In genomic region chr5:177515580-177515979, GRCh38 we compare ENCODE assay signal across 10 cellular contexts. TPM values are rescaled to one million over a fixed set of nuclear protein-coding genes. Genes with fewer than 3 reads are reported as not detected.
DNase-seq lines count a peak whose midpoint lies in the region; ATAC-seq and TF ChIP-seq lines count a peak whose summit lies in the region.
"Had no signal": no experiment of that assay in that cellular context is flagged by ENCODE, and none has a peak within 500 bp of the region (broad histone marks: within the 10 kb centered on the region; RNA-seq: fewer than 3 reads in every experiment).

No MANE protein-coding gene starts in this region.

- in situ Hi-C loops in mammary epithelial cell (cut with MboI; ENCODE audit: low sequenced_read_pairs in 2 of 2): no loop called here
- in situ Hi-C loops in GM13976 (cut with MboI; ENCODE audit: low sequenced_read_pairs, unreplicated experiment): no loop called here

- H4K20me1 ChIP-seq in BLaER1 treated with 17β-estradiol and CSF1 and Interleukin-3, amounts not matched to agents 10 nM and 100 nM: peaks cover 0 to 40% (median 6%) of the 10 kb centered on the region in 11 experiments; a peak in 12 of 22 replicates
- H4K20me1 ChIP-seq in KMS-11 (ENCODE audit: insufficient read depth) (no peaks in the 10 kb centered on the region), mammary epithelial cell (ENCODE audit: insufficient read depth, low read length) (no peaks in the 10 kb centered on the region)

- DNase-seq in mammary epithelial cell: no peak
- no peak for DNase-seq in naive thymus-derived CD4-positive, alpha-beta T cell
- DNase-seq in GM13976 (ENCODE audit: low spot score): no peak
- DNase-seq in middle frontal gyrus (ENCODE audit: extremely low spot score, low spot score): no peak
- DNase-seq in tibial nerve (ENCODE audit: low spot score in 2 of 2): no peak
- DNase-seq: NCI-H526 had no signal

- peak overlapping the region in 7 of 9 donors; percentile 22 to 92 (median 85) for H3K27ac Mint-ChIP-seq in naive thymus-derived CD4-positive, alpha-beta T cell

- CTCF ChIA-PET in mammary epithelial cell (lab: Charles Lee; ENCODE audit: low non-redundant PET): no interaction called here
- CTCF ChIA-PET in naive thymus-derived CD4-positive, alpha-beta T cell (lab: Charles Lee): interaction anchor here (1.4 kb wide), 1 partner anchor 14 kb away, joined by 8 read pairs; no protein-coding TSS in a partner anchor

- peak overlapping the region in 10 of 11 experiments; percentile 72 to 100 (median 97); a peak in 20 of 22 replicates for H3K27ac ChIP-seq in BLaER1 treated with 17β-estradiol and CSF1 and Interleukin-3, amounts not matched to agents 10 nM and 100 nM
- H3K27ac ChIP-seq in KMS-11 (no peak overlapping the region), mammary epithelial cell (ENCODE audit: insufficient read depth, low read depth, low read length) (peak overlapping the region; percentile 54), tibial nerve (no peak overlapping the region)
- peak overlapping the region; percentile 79 for H3K27ac ChIP-seq in naive thymus-derived CD4-positive, alpha-beta T cell (ENCODE audit: low read depth, low read length)

- H3K36me3 ChIP-seq in BLaER1 treated with 17β-estradiol and CSF1 and Interleukin-3, amounts not matched to agents 10 nM and 100 nM: peaks cover 64 to 73% (median 68%) of the 10 kb centered on the region in 11 experiments
- H3K36me3 ChIP-seq in KMS-11 (ENCODE audit: insufficient read depth): no peaks in the 10 kb centered on the region
- H3K36me3 ChIP-seq in mammary epithelial cell (ENCODE audit: insufficient read depth, low read length): peaks cover 8% of the 10 kb centered on the region
- peaks cover 0 to 62% (median 10%) of the 10 kb centered on the region in 3 experiments for H3K36me3 ChIP-seq in naive thymus-derived CD4-positive, alpha-beta T cell (ENCODE audit: control insufficient read depth in 2 of 3, insufficient read depth in 3 of 3, low read length in 3 of 3)
- H3K36me3 ChIP-seq in tibial nerve: peaks cover 2 to 69% (median 13%) of the 10 kb centered on the region in 3 donors

- TF ChIP-seq EP300 in tibial nerve (IDR thresholded peaks at IDR 0.05): no peak

- peak overlapping the region; percentile 81 to 97 (median 86) for H3K4me3 ChIP-seq in BLaER1 treated with 17β-estradiol and CSF1 and Interleukin-3, amounts not matched to agents 10 nM and 100 nM
- no peak overlapping the region for H3K4me3 ChIP-seq in KMS-11 (IDR thresholded peaks at IDR 0.05; ENCODE audit: insufficient read depth, low read depth, low read length)
- peak overlapping the region; percentile 57 to 100 (median 86) for H3K4me3 ChIP-seq in mammary epithelial cell (replicated peaks in 1 of 3; ENCODE audit: insufficient read depth in 1 of 3, low read depth in 2 of 3, low read length in 3 of 3)
- peak overlapping the region; percentile 76 for H3K4me3 ChIP-seq in naive thymus-derived CD4-positive, alpha-beta T cell (ENCODE audit: low read length)
- peak overlapping the region in 2 of 4 donors; percentile 72 to 95 for H3K4me3 ChIP-seq in tibial nerve

- dilution Hi-C loops in mammary epithelial cell (cut with HindIII; ENCODE audit: low sequenced_read_pairs): loop anchor here (5.0 kb wide), 2 partner anchors 68 to 118 kb away; partner anchors contain the start of gene PRR7

- H2AFZ ChIP-seq in KMS-11 (ENCODE audit: low read depth): no peak overlapping the region
- no peak overlapping the region for H2AFZ ChIP-seq in mammary epithelial cell (ENCODE audit: low read depth, low read length)

- no peaks in the 10 kb centered on the region for H3K27me3 ChIP-seq in BLaER1 treated with 17β-estradiol and CSF1 and Interleukin-3, amounts not matched to agents 10 nM and 100 nM
- no peaks in the 10 kb centered on the region for H3K27me3 ChIP-seq in KMS-11 (ENCODE audit: insufficient read depth, low read depth)
- no peaks in the 10 kb centered on the region for H3K27me3 ChIP-seq in mammary epithelial cell (ENCODE audit: insufficient read depth, low read length)
- H3K27me3 ChIP-seq in naive thymus-derived CD4-positive, alpha-beta T cell (ENCODE audit: control insufficient read depth in 2 of 2, insufficient read depth in 2 of 2, low read length in 2 of 2): no peaks in the 10 kb centered on the region
- H3K27me3 ChIP-seq in tibial nerve: no peaks in the 10 kb centered on the region

- no TSS peak for BruUV-seq in mammary epithelial cell (replicated peaks; lab: Mats Ljungman, UMichigan)

- H3K4me2 ChIP-seq in BLaER1 treated with 17β-estradiol and CSF1 and Interleukin-3, amounts not matched to agents 10 nM and 100 nM: peak overlapping the region; percentile 86 to 100 (median 99)
- H3K4me2 ChIP-seq in KMS-11 (peak overlapping the region; percentile 66), mammary epithelial cell (ENCODE audit: insufficient read depth, low read depth, low read length) (peak overlapping the region; percentile 89)

- TF ChIP-seq CTCF in KMS-11 (conservative IDR thresholded peaks at IDR 0.05; ENCODE audit: low read depth, low read length): no peak
- TF ChIP-seq CTCF in mammary epithelial cell (conservative IDR thresholded peaks at IDR 0.05 in 1 of 2, IDR thresholded peaks at IDR 0.05 in 1 of 2; ENCODE audit: extremely low read depth in 1 of 2, insufficient read depth in 1 of 2, low read depth in 1 of 2, low read length in 2 of 2): no peak
- no peak for TF ChIP-seq CTCF in GM13976 (IDR thresholded peaks at IDR 0.05; ENCODE audit: borderline replicate concordance, control extremely low read depth, extremely low read depth, insufficient read depth, missing control alignments)
- TF ChIP-seq CTCF in tibial nerve (IDR thresholded peaks at IDR 0.05): no peak

- H3K9ac ChIP-seq in BLaER1 treated with 17β-estradiol and CSF1 and Interleukin-3, amounts not matched to agents 10 nM and 100 nM: peak overlapping the region; percentile 89 to 100 (median 95)
- H3K9ac ChIP-seq in KMS-11 (no peak overlapping the region), mammary epithelial cell (ENCODE audit: insufficient read depth, low read length) (peak overlapping the region; percentile 72)

- H3K4me1 ChIP-seq in BLaER1 treated with 17β-estradiol and CSF1 and Interleukin-3, amounts not matched to agents 10 nM and 100 nM: peaks cover 56 to 76% (median 74%) of the 10 kb centered on the region in 10 experiments
- H3K4me1 ChIP-seq in KMS-11 (ENCODE audit: low read depth, poor library complexity, severe bottlenecking) (peaks cover 3% of the 10 kb centered on the region), mammary epithelial cell (ENCODE audit: insufficient read depth, low read length) (peaks cover 14% of the 10 kb centered on the region), tibial nerve (peaks cover 3 to 34% (median 10%) of the 10 kb centered on the region in 4 donors)
- peaks cover 9 to 17% of the 10 kb centered on the region in 2 donors for H3K4me1 ChIP-seq in naive thymus-derived CD4-positive, alpha-beta T cell (ENCODE audit: control insufficient read depth in 2 of 2, insufficient read depth in 2 of 2, low read length in 2 of 2)

- H3K79me2 ChIP-seq in KMS-11 (ENCODE audit: insufficient read depth, low read depth) (0 out of 2 replicates have a peak, but pooled peaks cover 8% of the 10 kb centered on the region), mammary epithelial cell (ENCODE audit: insufficient read depth, low read length) (peaks cover 44% of the 10 kb centered on the region)

- no peak for ATAC-seq in naive thymus-derived CD4-positive, alpha-beta T cell
- no peak for ATAC-seq in HG02642 (IDR thresholded peaks at IDR 0.05; ENCODE audit: poor library complexity, unreplicated experiment)
- ATAC-seq: left lobe of liver had no signal

- peak overlapping the region; percentile 92 to 99 (median 96) for H3K4me3 Mint-ChIP-seq in naive thymus-derived CD4-positive, alpha-beta T cell

- 99% methylated on average over 7 of the region's 7 CpGs for WGBS in mammary epithelial cell (ENCODE audit: low coverage, missing lambda C conversion rate)
- WGBS in tibial nerve, 2 donors: 87 to 96% methylated on average over 7 of the region's 7 CpGs

- POLR2A ChIA-PET in naive thymus-derived CD4-positive, alpha-beta T cell (lab: Charles Lee): interaction anchor here (1.2 to 1.4 kb wide), 3 partner anchors 10 to 37 kb away, joined by 3 to 5 read pairs (median 3); no protein-coding TSS in a partner anchor

- TF ChIP-seq POLR2A in tibial nerve (IDR thresholded peaks at IDR 0.05): no peak

- peaks cover 0 to 2% (median 0%) of the 10 kb centered on the region in 5 donors for H3K27me3 Mint-ChIP-seq in naive thymus-derived CD4-positive, alpha-beta T cell

- no peaks in the 10 kb centered on the region for H3K9me3 ChIP-seq in BLaER1 treated with 17β-estradiol and CSF1 and Interleukin-3, amounts not matched to agents 10 nM and 100 nM (replicated peaks in 1 of 11)
- no peaks in the 10 kb centered on the region for H3K9me3 ChIP-seq in mammary epithelial cell (replicated peaks; ENCODE audit: insufficient read depth, low read length)
- H3K9me3 ChIP-seq in naive thymus-derived CD4-positive, alpha-beta T cell (ENCODE audit: control insufficient read depth in 2 of 3, low read length in 3 of 3): no peaks in the 10 kb centered on the region
- no peaks in the 10 kb centered on the region for H3K9me3 ChIP-seq in tibial nerve

- intact Hi-C loops in mammary epithelial cell (cut with micrococcal nuclease): no loop called here
- intact Hi-C loops in naive thymus-derived CD4-positive, alpha-beta T cell (cut with micrococcal nuclease): loop anchor here in 1 of 2 donors (5.0 kb wide), 1 partner anchor 58 kb away; no protein-coding TSS in a partner anchor

- peaks cover 0 to 2% (median 0%) of the 10 kb centered on the region in 11 donors for H3K9me3 Mint-ChIP-seq in naive thymus-derived CD4-positive, alpha-beta T cell

- peaks cover 16 to 41% (median 23%) of the 10 kb centered on the region in 5 donors for H3K36me3 Mint-ChIP-seq in naive thymus-derived CD4-positive, alpha-beta T cell

- peaks cover 37 to 55% (median 43%) of the 10 kb centered on the region in 7 donors for H3K4me1 Mint-ChIP-seq in naive thymus-derived CD4-positive, alpha-beta T cell

RNA-seq across cellular contexts. Expression of gene DDX41, which starts 1.2 kb away (rescaled TPM):
- total RNA-seq in mammary epithelial cell: 10 to 100 TPM; 60.7 to 80.6 TPM
- 115 TPM for polyA plus RNA-seq in mammary epithelial cell
- 79.3 TPM for polyA minus RNA-seq in mammary epithelial cell
- total RNA-seq in naive thymus-derived CD4-positive, alpha-beta T cell: 100 to 1,000 TPM in 1 of 5 experiments, 10 to 100 TPM in 4; 65.8 to 126 (median 76.1) TPM
- 10 to 100 TPM; 39.2 to 54.6 TPM for polyA plus RNA-seq in naive thymus-derived CD4-positive, alpha-beta T cell
- total RNA-seq in tibial nerve: 100 to 1,000 TPM in 2 of 4 donors, 10 to 100 TPM in 2; 85.3 to 139 (median 105) TPM

RNA-seq across cellular contexts. Expression of gene DOK3, which starts 6.0 kb away (rescaled TPM):
- total RNA-seq in mammary epithelial cell (1 to 10 TPM; 4.3 to 4.7 TPM), tibial nerve (10 to 100 TPM in 3 of 4 donors, 1 to 10 TPM in 1; 7.8 to 20.1 (median 11.5) TPM)
- 1.7 TPM for polyA plus RNA-seq in mammary epithelial cell
- polyA minus RNA-seq in mammary epithelial cell: 2.4 TPM
- 10 to 100 TPM in 1 of 5 experiments, 1 to 10 TPM in 4; 2.4 to 67.1 (median 6.0) TPM for total RNA-seq in naive thymus-derived CD4-positive, alpha-beta T cell
- polyA plus RNA-seq in naive thymus-derived CD4-positive, alpha-beta T cell: under 1 TPM; 0.09 to 0.25 TPM

RNA-seq across cellular contexts. Expression of gene PDLIM7, which starts 18.2 kb away (rescaled TPM):
- total RNA-seq in mammary epithelial cell (100 to 1,000 TPM; 235 to 259 TPM), tibial nerve (100 to 1,000 TPM in 1 of 4 donors, 10 to 100 TPM in 3; 78.0 to 138 (median 89.9) TPM)
- 103 TPM for polyA plus RNA-seq in mammary epithelial cell
- 95.3 TPM for polyA minus RNA-seq in mammary epithelial cell
- 10 to 100 TPM in 3 of 5 experiments, 1 to 10 TPM in 2; 4.1 to 63.2 (median 11.9) TPM for total RNA-seq in naive thymus-derived CD4-positive, alpha-beta T cell
- 1 to 10 TPM; 2.7 to 4.5 TPM for polyA plus RNA-seq in naive thymus-derived CD4-positive, alpha-beta T cell

RNA-seq across cellular contexts. Expression of gene FAM193B, which starts 38.8 kb away (rescaled TPM):
- 10 to 100 TPM; 30.7 to 63.3 TPM for total RNA-seq in mammary epithelial cell
- 24.7 TPM for polyA plus RNA-seq in mammary epithelial cell
- polyA minus RNA-seq in mammary epithelial cell: 13.0 TPM
- 100 to 1,000 TPM; 102 to 275 (median 175) TPM for total RNA-seq in naive thymus-derived CD4-positive, alpha-beta T cell
- 1 to 10 TPM; 4.1 TPM for polyA plus RNA-seq in naive thymus-derived CD4-positive, alpha-beta T cell
- 100 to 1,000 TPM in 3 of 4 donors, 10 to 100 TPM in 1; 82.4 to 152 (median 115) TPM for total RNA-seq in tibial nerve

RNA-seq across cellular contexts. Expression of gene DBN1, which starts 42.1 kb away (rescaled TPM):
- 100 to 1,000 TPM in 1 of 2 donors, 10 to 100 TPM in 1; 80.3 to 107 TPM for total RNA-seq in mammary epithelial cell
- 35.0 TPM for polyA plus RNA-seq in mammary epithelial cell
- 42.0 TPM for polyA minus RNA-seq in mammary epithelial cell
- total RNA-seq in naive thymus-derived CD4-positive, alpha-beta T cell: 1 to 10 TPM; 1.2 to 8.8 (median 5.7) TPM
- 1 to 10 TPM in 1 of 2 donors, under 1 TPM in 1; 0.64 to 2.2 TPM for polyA plus RNA-seq in naive thymus-derived CD4-positive, alpha-beta T cell
- total RNA-seq in tibial nerve: 100 to 1,000 TPM in 3 of 4 donors, 10 to 100 TPM in 1; 89.8 to 139 (median 111) TPM

Comparison
In these comparisons a context has a peak if more than half of its experiments do, and no peak if none do; other contexts are left out.
1. H3K27ac ChIP-seq: peak in BLaER1 treated with 17β-estradiol and CSF1 and Interleukin-3, amounts not matched to agents 10 nM and 100 nM (10 of 11), mammary epithelial cell (single experiment) and naive thymus-derived CD4-positive, alpha-beta T cell (single experiment); none in KMS-11 (single experiment) and tibial nerve (0 of 4).
2. Peak in every context shown above with its lines, with median percentiles within 50 percentile points of each other: H3K4me2 ChIP-seq.